In the genomic region with DNA sequence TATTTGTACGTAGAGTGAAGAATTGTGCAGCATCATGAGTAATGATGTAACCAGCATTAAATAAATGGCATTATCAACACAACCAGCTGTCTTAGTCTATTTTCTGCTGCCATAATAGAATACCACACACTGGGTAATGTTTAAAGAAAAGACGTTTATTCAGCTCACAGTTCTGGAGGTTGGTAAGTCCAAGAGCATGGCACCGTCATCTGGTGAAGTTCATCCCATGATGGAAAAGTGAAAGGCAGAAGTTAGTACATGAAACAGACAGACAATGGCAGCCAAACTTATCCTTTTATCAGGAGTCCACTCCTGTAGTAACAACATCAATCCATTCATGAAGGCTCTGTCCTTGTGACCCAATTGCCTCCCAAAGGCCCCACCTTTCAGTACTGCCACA, we compare ENCODE assay signal across 23 cellular contexts.
"Had no signal": no experiment of that assay in that cellular context is flagged by ENCODE, and none has a peak within 500 bp of the region (broad histone marks: within the 10 kb centered on the region; RNA-seq: fewer than 3 reads in every experiment).

No MANE protein-coding gene starts in this region.

- DNase-seq: islet precursor cell; left ventricle myocardium inferior; midbrain; mucosa of descending colon; naive thymus-derived CD4-positive, alpha-beta T cell; ovary; stimulated activated CD4-positive, alpha-beta T cell treated with anti-CD3 and anti-CD28 coated beads, Interleukin-12 subunit alpha, Interleukin-12 subunit beta, amount 100 ng/mL, for 4 hours; stimulated activated CD4-positive, alpha-beta T cell treated with anti-CD3 and anti-CD28 coated beads, Interleukin-15, amount 100 ng/mL, for 24 hours; stimulated activated CD4-positive, alpha-beta T cell treated with anti-CD3 and anti-CD28 coated beads, Interleukin-2, amount 100 ng/mL, for 24 hours; stimulated activated CD4-positive, alpha-beta T cell treated with anti-CD3 and anti-CD28 coated beads, Interleukin-4, amount 100 ng/mL, for 1 hour; stimulated activated naive B cell treated with anti-CD40 and anti-IgM and Interleukin-4, amounts not matched to agents 10 μg/mL and 1 μg/mL and 100 μg/mL, for 72 hours; stimulated activated naive CD8-positive, alpha-beta T cell treated with anti-CD3 and anti-CD28 coated beads, Interleukin-15, Interleukin-2, amounts not matched to agents 100 U/mL and 50 U/mL, for 24 hours; stomach; testis; thyroid gland; transverse colon; upper lobe of left lung had no signal

- H3K4me1 ChIP-seq: left ventricle myocardium inferior, right atrium auricular region, stomach, testis, thyroid gland, transverse colon, upper lobe of left lung, vagina had no signal

- H3K4me3 ChIP-seq: left ventricle myocardium inferior, lung, mucosa of descending colon, ovary, right atrium auricular region, skin epidermis, stomach, testis, thyroid gland, transverse colon, upper lobe of left lung, vagina had no signal

- H3K36me3 ChIP-seq: left ventricle myocardium inferior, ovary, right atrium auricular region, stomach, thyroid gland, transverse colon, upper lobe of left lung, vagina had no signal

- H3K9me3 ChIP-seq: mucosa of descending colon, ovary, right atrium auricular region, stomach, testis, thyroid gland, transverse colon, upper lobe of left lung, vagina had no signal

- H3K27me3 ChIP-seq: ovary, right atrium auricular region, testis, thyroid gland, transverse colon, upper lobe of left lung, vagina had no signal

- H3K27ac ChIP-seq: left ventricle myocardium inferior, ovary, right atrium auricular region, skin epidermis, stomach, testis, thyroid gland, transverse colon, upper lobe of left lung, vagina had no signal

- ATAC-seq: mucosa of descending colon; naive thymus-derived CD4-positive, alpha-beta T cell; natural killer cell treated with Interleukin-12 subunit alpha and Interleukin-12 subunit beta and Interleukin-15 and Interleukin-18, amount 100 ng/mL, for 72 hours; sciatic nerve; stimulated activated naive B cell treated with anti-CD40 and anti-IgM and Interleukin-4, amounts not matched to agents 10 μg/mL and 1 μg/mL and 100 μg/mL, for 72 hours; stimulated activated naive CD8-positive, alpha-beta T cell treated with anti-CD3 and anti-CD28 coated beads, Interleukin-15, Interleukin-2, amounts not matched to agents 100 U/mL and 50 U/mL, for 24 hours had no signal
